17 cellular contexts compared by ENCODE assay signal in genomic region chr2:71492112-71492511, GRCh38. TPM values are rescaled to one million over a fixed set of nuclear protein-coding genes. Genes with fewer than 3 reads are reported as not detected.
DNase-seq lines count a peak whose midpoint lies in the region; ATAC-seq and TF ChIP-seq lines count a peak whose summit lies in the region.
"Had no signal": no experiment of that assay in that cellular context is flagged by ENCODE, and none has a peak within 500 bp of the region (broad histone marks: within the 10 kb centered on the region; RNA-seq: fewer than 3 reads in every experiment).

No MANE protein-coding gene starts in this region.

- H3K4me1 Mint-ChIP-seq in mesothelial cell of epicardium = no peaks in the 10 kb centered on the region
- H3K4me1 Mint-ChIP-seq: activated naive CD8-positive, alpha-beta T cell treated with anti-CD3 and anti-CD28 coated beads for 36 hours; brain; immature natural killer cell had no signal

- H3K4me3 ChIP-seq in body of pancreas = no peak overlapping the region
- no peak overlapping the region for H3K4me3 ChIP-seq in subcutaneous abdominal adipose tissue (ENCODE audit: low read depth in 1 of 5, low read length in 5 of 5)
- H3K4me3 ChIP-seq: esophagus squamous epithelium, K562, prostate gland had no signal

- H3K4me1 ChIP-seq in body of pancreas (no peaks in the 10 kb centered on the region), subcutaneous abdominal adipose tissue (ENCODE audit: control insufficient read depth in 5 of 5, insufficient read depth in 5 of 5, low read length in 5 of 5) (peaks cover 0 to 15% (median 0%) of the 10 kb centered on the region in 5 donors)
- H3K4me1 ChIP-seq: esophagus squamous epithelium, prostate gland had no signal

- no peaks in the 10 kb centered on the region for H3K9me3 Mint-ChIP-seq in mesothelial cell of epicardium
- H3K9me3 Mint-ChIP-seq: activated naive CD8-positive, alpha-beta T cell treated with anti-CD3 and anti-CD28 coated beads for 36 hours; immature natural killer cell had no signal

- H3K27ac ChIP-seq in body of pancreas (no peak overlapping the region), subcutaneous abdominal adipose tissue (ENCODE audit: low read depth, low read length) (peak overlapping the region; percentile 28)
- H3K27ac ChIP-seq: prostate gland had no signal

- 83 to 86% methylated on average over 6 of the region's 6 CpGs for WGBS in body of pancreas, 2 donors

- intact Hi-C loops in body of pancreas (cut with DNase I) = no loop called here

- H3K27me3 Mint-ChIP-seq in mesothelial cell of epicardium (ENCODE audit: low read depth) = no peaks in the 10 kb centered on the region
- H3K27me3 Mint-ChIP-seq: activated naive CD8-positive, alpha-beta T cell treated with anti-CD3 and anti-CD28 coated beads for 36 hours had no signal

- no peak for TF ChIP-seq CTCF in body of pancreas (IDR thresholded peaks at IDR 0.05)
- no peak for TF ChIP-seq CTCF in mesothelial cell of epicardium (IDR thresholded peaks at IDR 0.05; ENCODE audit: unreplicated experiment)

- ATAC-seq in body of pancreas = peak; percentile 45
- ATAC-seq: K562 had no signal

- H3K36me3 ChIP-seq in body of pancreas (replicated peaks in 1 of 2; ENCODE audit: insufficient read depth in 1 of 2, low read depth in 2 of 2) = no peaks in the 10 kb centered on the region
- no peaks in the 10 kb centered on the region for H3K36me3 ChIP-seq in subcutaneous abdominal adipose tissue (ENCODE audit: control insufficient read depth in 5 of 5, insufficient read depth in 5 of 5, low read length in 5 of 5)
- H3K36me3 ChIP-seq: esophagus squamous epithelium, prostate gland had no signal

- no peaks in the 10 kb centered on the region for H3K36me3 Mint-ChIP-seq in mesothelial cell of epicardium
- H3K36me3 Mint-ChIP-seq: activated naive CD8-positive, alpha-beta T cell treated with anti-CD3 and anti-CD28 coated beads for 36 hours; brain; immature natural killer cell had no signal

- no peak for TF ChIP-seq POLR2A in body of pancreas (IDR thresholded peaks at IDR 0.05)

- H3K27me3 ChIP-seq in body of pancreas (no peaks in the 10 kb centered on the region), subcutaneous abdominal adipose tissue (ENCODE audit: control insufficient read depth in 5 of 5, insufficient read depth in 4 of 5, low read length in 5 of 5) (no peaks in the 10 kb centered on the region)
- H3K27me3 ChIP-seq: esophagus squamous epithelium had no signal

- no peak overlapping the region for H3K27ac Mint-ChIP-seq in mesothelial cell of epicardium
- H3K27ac Mint-ChIP-seq: activated naive CD8-positive, alpha-beta T cell treated with anti-CD3 and anti-CD28 coated beads for 36 hours; brain; immature natural killer cell had no signal

- DNase-seq in body of pancreas = peak in 1 of 4 donors; percentile 25
- peak; percentile 87 for DNase-seq in glomerular endothelial cell (ENCODE audit: extremely low read depth, low read depth, low spot score)
- peak; percentile 87 for DNase-seq in mesenteric fat pad (ENCODE audit: low spot score)
- DNase-seq in stimulated activated naive CD4-positive, alpha-beta T cell treated with Interleukin-2 at 50 U/mL for 16 hours (lab: John Stamatoyannopoulos, UW) = no peak
- DNase-seq in mesothelial cell of epicardium (ENCODE audit: low spot score in 2 of 2, unreplicated experiment in 2 of 2) = no peak
- no peak for DNase-seq in NCI-H1092 treated with DMSO at 0.1 percent for 48 hours (lab: John Stamatoyannopoulos, UW)
- DNase-seq: activated naive CD8-positive, alpha-beta T cell treated with anti-CD3 and anti-CD28 coated beads for 36 hours; esophagus squamous epithelium; immature natural killer cell; MV-4-11; NCI-H2029 treated with DMSO at 0.1 percent for 48 hours; NCI-H510A; stimulated activated CD4-positive, alpha-beta T cell treated with anti-CD3 and anti-CD28 coated beads, Interleukin-15, amount 100 ng/mL, for 24 hours had no signal

- H3K9ac ChIP-seq in subcutaneous abdominal adipose tissue (ENCODE audit: low read length in 5 of 5) = no peak overlapping the region

- H3K4me3 Mint-ChIP-seq in mesothelial cell of epicardium = no peak overlapping the region
- H3K4me3 Mint-ChIP-seq: activated naive CD8-positive, alpha-beta T cell treated with anti-CD3 and anti-CD28 coated beads for 36 hours; brain; immature natural killer cell had no signal

- H3K9me3 ChIP-seq in body of pancreas (peaks cover 0 to 7% (median 0%) of the 10 kb centered on the region in 3 donors), subcutaneous abdominal adipose tissue (ENCODE audit: control insufficient read depth in 5 of 5, low read length in 5 of 5) (no peaks in the 10 kb centered on the region)
- H3K9me3 ChIP-seq: esophagus squamous epithelium, prostate gland had no signal

RNA-seq across cellular contexts. Expression of gene DYSF, which starts 38.8 kb away (rescaled TPM):
- total RNA-seq in body of pancreas (10 to 100 TPM in 1 of 2 donors, 1 to 10 TPM in 1; 3.1 to 10.9 TPM), glomerular endothelial cell (300 and 435 TPM in 2 replicates), mesenteric fat pad (54.1 TPM), mesothelial cell of epicardium (0.96 to 2.1 TPM (median 1.4 TPM) in 3 replicates)

Comparison
In these comparisons a context has a peak if more than half of its experiments do, and no peak if none do; other contexts are left out.
1. DNase-seq: peak in glomerular endothelial cell (single experiment) and mesenteric fat pad (single experiment); none in stimulated activated naive CD4-positive, alpha-beta T cell treated with Interleukin-2 at 50 U/mL for 16 hours (single experiment), mesothelial cell of epicardium (0 of 2) and NCI-H1092 treated with DMSO at 0.1 percent for 48 hours (single experiment).